Comparison of ENCODE assay signal across 8 cellular contexts in the genomic region with DNA sequence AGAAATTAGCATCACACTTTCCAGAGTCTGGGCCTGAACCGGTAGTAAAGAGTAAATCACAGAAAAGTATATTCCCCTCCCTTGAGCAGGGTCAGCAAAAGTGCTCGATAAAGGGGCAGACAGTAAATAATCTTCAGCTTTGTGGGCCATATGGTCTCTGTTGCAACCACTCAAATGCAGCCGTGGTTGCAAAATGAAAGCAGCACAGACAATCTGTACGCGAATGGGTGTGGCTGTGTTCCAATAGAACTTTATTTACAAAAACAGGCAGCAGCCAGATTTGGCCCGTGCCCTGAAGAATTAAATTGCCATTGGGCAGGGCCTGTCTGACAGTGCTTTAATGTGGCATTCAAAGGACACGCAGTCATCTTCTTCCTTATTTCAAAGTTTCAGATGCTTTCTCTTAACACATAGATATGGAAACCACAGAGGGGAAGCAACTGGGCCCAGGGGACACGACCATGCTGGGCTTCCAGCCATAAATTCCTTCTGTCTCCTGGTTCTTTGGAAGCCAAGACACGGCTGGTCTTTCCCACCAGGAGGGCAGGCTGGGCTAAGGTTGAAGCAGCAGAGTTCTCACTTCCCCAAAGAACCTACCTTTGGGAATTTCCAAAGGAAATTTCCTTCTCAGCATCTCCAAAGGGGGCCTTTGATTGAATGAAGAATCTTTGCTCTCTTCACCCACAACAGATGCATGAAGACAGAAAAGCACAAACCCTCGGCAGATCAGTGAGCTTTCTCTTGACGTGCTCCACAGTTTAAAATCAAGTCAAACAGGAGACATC.
DNase-seq lines count a peak whose midpoint lies in the region; ATAC-seq lines count a peak whose summit lies in the region.

No MANE protein-coding gene starts in this region.

- peak overlapping the region; percentile 35 for H3K4me3 Mint-ChIP-seq in T-helper 1 cell treated with Interleukin-12 subunit alpha and Interleukin-12 subunit beta and Interleukin-4 antibody, amounts not matched to agents 30 μg/mL and 1 μg/mL, for 36 hours
- H3K4me3 Mint-ChIP-seq in stimulated activated naive B cell treated with anti-CD40 and anti-IgM and Interleukin-4, amounts not matched to agents 10 μg/mL and 1 μg/mL and 100 μg/mL, for 72 hours = peak overlapping the region; percentile 51 to 58

- peak overlapping the region; percentile 23 for H3K27ac Mint-ChIP-seq in T-helper 1 cell treated with Interleukin-12 subunit alpha and Interleukin-12 subunit beta and Interleukin-4 antibody, amounts not matched to agents 30 μg/mL and 1 μg/mL, for 36 hours
- H3K27ac Mint-ChIP-seq in stimulated activated naive B cell treated with anti-CD40 and anti-IgM and Interleukin-4, amounts not matched to agents 10 μg/mL and 1 μg/mL and 100 μg/mL, for 72 hours = peak overlapping the region; percentile 70

- H3K9me3 Mint-ChIP-seq in T-helper 1 cell treated with Interleukin-12 subunit alpha and Interleukin-12 subunit beta and Interleukin-4 antibody, amounts not matched to agents 30 μg/mL and 1 μg/mL, for 36 hours = no peaks in the 10 kb centered on the region
- peaks cover 4 to 5% of the 10 kb centered on the region in 2 donors for H3K9me3 Mint-ChIP-seq in stimulated activated naive B cell treated with anti-CD40 and anti-IgM and Interleukin-4, amounts not matched to agents 10 μg/mL and 1 μg/mL and 100 μg/mL, for 72 hours

- H3K27me3 Mint-ChIP-seq in T-helper 1 cell treated with Interleukin-12 subunit alpha and Interleukin-12 subunit beta and Interleukin-4 antibody, amounts not matched to agents 30 μg/mL and 1 μg/mL, for 36 hours (ENCODE audit: low read depth) = peaks cover 11% of the 10 kb centered on the region
- peaks cover 7 to 13% of the 10 kb centered on the region in 2 donors for H3K27me3 Mint-ChIP-seq in stimulated activated naive B cell treated with anti-CD40 and anti-IgM and Interleukin-4, amounts not matched to agents 10 μg/mL and 1 μg/mL and 100 μg/mL, for 72 hours

- peaks cover 2% of the 10 kb centered on the region for H3K36me3 Mint-ChIP-seq in T-helper 1 cell treated with Interleukin-12 subunit alpha and Interleukin-12 subunit beta and Interleukin-4 antibody, amounts not matched to agents 30 μg/mL and 1 μg/mL, for 36 hours (ENCODE audit: low read depth)
- peaks cover 1 to 3% of the 10 kb centered on the region in 2 donors for H3K36me3 Mint-ChIP-seq in stimulated activated naive B cell treated with anti-CD40 and anti-IgM and Interleukin-4, amounts not matched to agents 10 μg/mL and 1 μg/mL and 100 μg/mL, for 72 hours

- peaks cover 30% of the 10 kb centered on the region for H3K4me1 Mint-ChIP-seq in T-helper 1 cell treated with Interleukin-12 subunit alpha and Interleukin-12 subunit beta and Interleukin-4 antibody, amounts not matched to agents 30 μg/mL and 1 μg/mL, for 36 hours (ENCODE audit: low read depth)
- peaks cover 50 to 74% of the 10 kb centered on the region in 2 donors for H3K4me1 Mint-ChIP-seq in stimulated activated naive B cell treated with anti-CD40 and anti-IgM and Interleukin-4, amounts not matched to agents 10 μg/mL and 1 μg/mL and 100 μg/mL, for 72 hours

- peak; percentile 41 for ATAC-seq in HG03469 (IDR thresholded peaks at IDR 0.05; ENCODE audit: unreplicated experiment)
- ATAC-seq in stimulated activated naive B cell treated with anti-CD40 and anti-IgM and Interleukin-4, amounts not matched to agents 10 μg/mL and 1 μg/mL and 100 μg/mL, for 72 hours (replicated peaks) = peak; percentile 95 to 97
- no peak for ATAC-seq in GM18907 (IDR thresholded peaks at IDR 0.05; ENCODE audit: unreplicated experiment)
- no peak for ATAC-seq in GM21423 (IDR thresholded peaks at IDR 0.05; ENCODE audit: unreplicated experiment)
- no peak for ATAC-seq in GM21390 (IDR thresholded peaks at IDR 0.05; ENCODE audit: unreplicated experiment)

- DNase-seq in COR-L47 (lab: John Stamatoyannopoulos, UW) (peak; percentile 26), germinal center (ENCODE audit: low spot score) (peak; percentile 69)
- peak; percentile 43 for DNase-seq in stimulated activated naive B cell treated with anti-CD40 and anti-IgM and Interleukin-4, amounts not matched to agents 10 μg/mL and 1 μg/mL and 100 μg/mL, for 72 hours

Comparison
In these comparisons a context has a peak if more than half of its experiments do, and no peak if none do; other contexts are left out.
1. ATAC-seq: peak in HG03469 (single experiment) and stimulated activated naive B cell treated with anti-CD40 and anti-IgM and Interleukin-4, amounts not matched to agents 10 μg/mL and 1 μg/mL and 100 μg/mL, for 72 hours (2 of 2); none in GM18907 (single experiment), GM21423 (single experiment) and GM21390 (single experiment).
2. Peak in every context shown above with its lines, with median percentiles within 50 percentile points of each other: DNase-seq.